Comparison of ENCODE assay signal across 8 cellular contexts in genomic region chr14:81533536-81534343, GRCh38.
A peak's percentile ranks its signal among the peaks of the same experiment; 100 is the strongest.
DNase-seq lines count a peak whose midpoint lies in the region; ATAC-seq and TF ChIP-seq lines count a peak whose summit lies in the region.

TSS of gene SEL1L (minus strand) at chr14:81533853. CDS start at chr14:81533744, 109 bp downstream.

- H3K27me3 Mint-ChIP-seq in central memory CD8-positive, alpha-beta T cell, result peaks cover 11% of the 10 kb centered on the region

- H3K36me3 Mint-ChIP-seq in central memory CD8-positive, alpha-beta T cell (ENCODE audit: insufficient read depth), result peaks cover 12% of the 10 kb centered on the region

- H3K4me3 ChIP-seq in AG09309 (ENCODE audit: control insufficient read depth, low read depth, low read length), result peak within 1 kb of the TSS; percentile 62

- no peak for TF ChIP-seq CTCF in AG09309 (IDR thresholded peaks at IDR 0.05; ENCODE audit: control insufficient read depth, insufficient read depth, low read depth, low read length, missing control alignments)

- peak within 1 kb of the TSS; percentile 85 for H3K27ac Mint-ChIP-seq in central memory CD8-positive, alpha-beta T cell (ENCODE audit: low read depth)

- H3K4me1 Mint-ChIP-seq in central memory CD8-positive, alpha-beta T cell, result peaks cover 25% of the 10 kb centered on the region

- peak; percentile 98 for DNase-seq in AG09309 (ENCODE audit: low read depth)
- DNase-seq in NCI-H446 (lab: John Stamatoyannopoulos, UW), result peak; percentile 99 to 100
- peak; percentile 99 for DNase-seq in activated CD4-positive, CD25-positive, alpha-beta regulatory T cell treated with anti-CD3 and anti-CD28 coated beads, Interleukin-2, amount 50 U/mL, for 16 hours (ENCODE audit: low read depth, low spot score)
- DNase-seq in central memory CD8-positive, alpha-beta T cell (ENCODE audit: low spot score in 2 of 2), result peak; percentile 99 to 100
- DNase-seq in iris pigment epithelial cell (ENCODE audit: low read depth), result peak; percentile 100
- DNase-seq in stimulated activated CD4-positive, alpha-beta T cell treated with anti-CD3 and anti-CD28 coated beads, Interleukin-12 subunit alpha, Interleukin-12 subunit beta, amount 100 ng/mL, for 24 hours (ENCODE audit: low read depth in 2 of 2), result peak; percentile 100

- ATAC-seq in GM19025 (IDR thresholded peaks at IDR 0.05; ENCODE audit: low read depth, unreplicated experiment), result peak; percentile 92
- peak; percentile 95 for ATAC-seq in HG03342 (IDR thresholded peaks at IDR 0.05; ENCODE audit: unreplicated experiment)
- peak; percentile 95 for ATAC-seq in central memory CD8-positive, alpha-beta T cell (replicated peaks; ENCODE audit: extremely low read depth, poor library complexity, severe bottlenecking)

- no peaks in the 10 kb centered on the region for H3K9me3 Mint-ChIP-seq in central memory CD8-positive, alpha-beta T cell

- H3K4me3 Mint-ChIP-seq in central memory CD8-positive, alpha-beta T cell, result peak within 1 kb of the TSS; percentile 93

Comparison
In these comparisons a context has a peak if more than half of its experiments do, and no peak if none do; other contexts are left out.
1. Peak in every context shown above with its lines: DNase-seq, ATAC-seq and H3K4me3 ChIP-seq.